ENCODE assay signal across 26 cellular contexts in the genomic region with DNA sequence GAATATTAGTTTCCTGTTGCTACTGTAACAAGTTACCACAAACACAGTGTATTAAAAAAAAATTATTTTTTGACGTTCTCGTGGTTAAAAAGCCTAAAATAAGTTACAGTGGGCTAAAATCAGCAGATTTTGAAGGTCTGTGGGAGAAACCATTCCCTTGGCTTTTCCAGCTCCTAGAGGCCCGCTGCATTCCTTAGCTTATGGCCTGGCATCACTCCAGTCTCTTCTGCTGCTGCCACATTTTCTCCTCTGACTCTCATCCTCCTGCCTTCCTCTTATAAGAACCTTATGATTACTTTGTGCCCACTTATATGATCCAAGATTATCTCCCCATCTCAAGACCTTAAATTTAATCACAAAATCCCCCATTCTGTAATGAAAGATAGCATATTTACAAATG.
"Had no signal": no experiment of that assay in that cellular context is flagged by ENCODE, and none has a peak within 500 bp of the region (broad histone marks: within the 10 kb centered on the region; RNA-seq: fewer than 3 reads in every experiment).

No MANE protein-coding gene starts in this region.

- H3K9me3 Mint-ChIP-seq: activated CD4-positive, alpha-beta T cell treated with anti-CD3 and anti-CD28 coated beads, Interleukin-2, amount 10 ng/mL, durations not matched to agents 24 days and 14 days had no signal

- H3K36me3 ChIP-seq: esophagus muscularis mucosa, heart right ventricle, stomach, suprapubic skin, tibial nerve had no signal

- H3K27ac ChIP-seq: dorsolateral prefrontal cortex, esophagus muscularis mucosa, heart right ventricle, stomach, suprapubic skin, tibial nerve, VCaP had no signal

- H3K4me3 ChIP-seq: dorsolateral prefrontal cortex, esophagus muscularis mucosa, heart right ventricle, smooth muscle cell, stomach, suprapubic skin, tibial nerve had no signal

- DNase-seq: activated CD4-positive, alpha-beta memory T cell treated with anti-CD3 and anti-CD28 coated beads, Interleukin-2, amount 10 ng/mL, durations not matched to agents 7 days and 5 days; activated CD4-positive, alpha-beta T cell treated with anti-CD3 and anti-CD28 coated beads, Interleukin-2, amount 10 ng/mL, durations not matched to agents 24 days and 14 days; activated effector memory CD4-positive, alpha-beta T cell treated with Interleukin-2 at 50 U/mL for 16 hours; activated naive CD4-positive, alpha-beta T cell treated with anti-CD3 and anti-CD28 coated beads, Interleukin-2, amount 10 ng/mL, durations not matched to agents 7 days and 5 days; activated naive CD8-positive, alpha-beta T cell treated with anti-CD3 and anti-CD28 coated beads, Interleukin-2, amount 50 U/mL, for 24 hours; activated T-cell treated with anti-CD3 and anti-CD28 coated beads, Interleukin-2, amount 50 U/mL, for 72 hours; anterior cingulate cortex; central memory CD4-positive, alpha-beta T cell; dorsolateral prefrontal cortex; heart right ventricle; islet precursor cell; left cardiac atrium; nucleus accumbens; posterior cingulate gyrus; stimulated activated CD4-positive, alpha-beta T cell treated with anti-CD3 and anti-CD28 coated beads, Interleukin-15, amount 100 ng/mL, for 24 hours; stomach had no signal

- H3K9me3 ChIP-seq: esophagus muscularis mucosa, stomach, suprapubic skin, tibial nerve had no signal

- H3K36me3 Mint-ChIP-seq: activated naive CD4-positive, alpha-beta T cell treated with anti-CD3 and anti-CD28 coated beads, Interleukin-2, amount 10 ng/mL, durations not matched to agents 7 days and 5 days; memory B cell; stimulated activated memory B cell treated with anti-CD40 and anti-IgM and Interleukin-4, amounts not matched to agents 10 μg/mL and 1 μg/mL and 100 μg/mL, for 72 hours had no signal

- H3K27ac Mint-ChIP-seq: activated CD4-positive, alpha-beta memory T cell treated with anti-CD3 and anti-CD28 coated beads, Interleukin-2, amount 10 ng/mL, durations not matched to agents 7 days and 5 days; activated CD4-positive, alpha-beta T cell treated with anti-CD3 and anti-CD28 coated beads, Interleukin-2, amount 10 ng/mL, durations not matched to agents 24 days and 14 days; activated naive CD4-positive, alpha-beta T cell treated with anti-CD3 and anti-CD28 coated beads, Interleukin-2, amount 10 ng/mL, durations not matched to agents 7 days and 5 days; activated naive CD8-positive, alpha-beta T cell treated with anti-CD3 and anti-CD28 coated beads, Interleukin-2, amount 50 U/mL, for 24 hours; activated T-cell treated with anti-CD3 and anti-CD28 coated beads, Interleukin-2, amount 50 U/mL, for 72 hours; memory B cell; stimulated activated memory B cell treated with anti-CD40 and anti-IgM and Interleukin-4, amounts not matched to agents 10 μg/mL and 1 μg/mL and 100 μg/mL, for 72 hours; T-helper 2 cell treated with Interferon-gamma antibody and Interleukin-4, amounts not matched to agents 5 μg/mL and 100 μg/mL, for 36 hours had no signal

- H3K4me1 ChIP-seq: esophagus muscularis mucosa, heart right ventricle, stomach, suprapubic skin, tibial nerve had no signal

- ATAC-seq: activated CD4-positive, CD25-positive, alpha-beta regulatory T cell treated with anti-CD3 and anti-CD28 coated beads, Interleukin-2, amount 50 U/mL, for 24 hours; activated naive CD8-positive, alpha-beta T cell treated with anti-CD3 and anti-CD28 coated beads, Interleukin-2, amount 50 U/mL, for 24 hours; activated T-cell treated with anti-CD3 and anti-CD28 coated beads, Interleukin-2, amount 50 U/mL, for 72 hours; heart right ventricle; left cardiac atrium; sciatic nerve; stimulated activated memory B cell treated with anti-CD40 and anti-IgM and Interleukin-4, amounts not matched to agents 10 μg/mL and 1 μg/mL and 100 μg/mL, for 72 hours had no signal

- H3K4me2 ChIP-seq: smooth muscle cell had no signal

- H3K27me3 ChIP-seq: dorsolateral prefrontal cortex, esophagus muscularis mucosa, heart right ventricle, stomach, suprapubic skin, tibial nerve had no signal
